ENCODE assay signal across 8 cellular contexts in the genomic region with DNA sequence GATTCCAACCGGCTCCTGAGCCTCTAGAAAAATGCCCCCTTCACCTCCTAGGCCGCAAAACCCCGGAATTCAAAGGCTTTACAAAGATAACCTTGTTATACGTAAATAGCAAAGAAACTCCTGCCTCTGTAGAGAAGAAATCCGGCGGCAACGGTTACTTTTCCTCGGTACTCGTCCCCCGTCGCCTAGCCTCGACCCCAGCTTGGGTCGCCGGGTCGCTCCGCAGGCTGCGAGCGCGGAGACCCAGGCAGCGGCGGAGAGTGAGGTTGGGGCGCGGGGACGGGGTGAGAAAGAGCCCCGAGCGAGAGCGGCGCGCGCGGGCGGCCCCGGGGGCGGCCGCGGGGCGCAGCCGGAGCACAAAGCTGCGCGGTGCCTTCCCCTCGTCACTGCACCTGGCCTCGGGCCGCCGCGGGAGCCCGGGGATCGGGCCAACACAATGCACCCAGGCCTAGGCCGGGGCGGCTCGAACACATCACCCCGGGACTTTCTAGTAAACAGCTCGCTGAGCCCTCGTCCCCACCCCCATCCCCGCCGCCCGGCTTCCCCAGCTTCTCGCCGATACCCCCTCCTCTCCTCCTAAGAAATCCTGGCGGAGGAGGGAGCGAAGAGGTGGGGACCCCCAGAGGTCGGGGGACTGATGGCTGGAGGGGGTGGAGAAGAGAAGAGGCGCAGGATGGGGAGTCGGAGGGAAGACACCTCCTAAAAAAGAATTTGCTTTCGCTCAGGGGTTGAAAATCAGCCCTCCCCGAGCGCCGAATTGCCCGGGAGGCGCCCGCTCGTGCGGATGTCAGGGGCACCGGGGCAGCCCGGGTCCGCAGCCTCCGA. TPM values are rescaled to one million over a fixed set of nuclear protein-coding genes. Genes with fewer than 3 reads are reported as not detected.
DNase-seq lines count a peak whose midpoint lies in the region; ATAC-seq, FAIRE-seq and TF ChIP-seq lines count a peak whose summit lies in the region.

No MANE protein-coding gene starts in this region.

- no peaks in the 10 kb centered on the region for H3K9me3 Mint-ChIP-seq in activated T-helper 2 cell treated with anti-CD3 and anti-CD28 coated beads, Interferon-gamma antibody, Interleukin-2, Interleukin-4, amounts not matched to agents 10 μg/mL and 5 μg/mL and 100 μg/mL, durations not matched to agents 14 hours and 24 hours and 36 hours

- no peak overlapping the region for H3K4ac ChIP-seq in trophoblast cell (ENCODE audit: low read depth, low read length)

- H3K9ac ChIP-seq in trophoblast cell (ENCODE audit: low read length) = peak overlapping the region; percentile 65

- no peak overlapping the region for H2BK120ac ChIP-seq in trophoblast cell (ENCODE audit: insufficient read depth, low read length, poor library complexity)

- peaks cover 58% of the 10 kb centered on the region for H3K27me3 Mint-ChIP-seq in activated T-helper 2 cell treated with anti-CD3 and anti-CD28 coated beads, Interferon-gamma antibody, Interleukin-2, Interleukin-4, amounts not matched to agents 10 μg/mL and 5 μg/mL and 100 μg/mL, durations not matched to agents 14 hours and 24 hours and 36 hours (ENCODE audit: low read depth)

- peak overlapping the region; percentile 100 for H3K4me2 ChIP-seq in trophoblast cell (ENCODE audit: low read length)

- no peaks in the 10 kb centered on the region for H3K9me3 ChIP-seq in heart right ventricle
- peaks cover 4% of the 10 kb centered on the region for H3K9me3 ChIP-seq in trophoblast cell (ENCODE audit: insufficient read depth, low read depth, low read length)

- peaks cover 0 to 51% (median 0%) of the 10 kb centered on the region in 7 donors for H3K27me3 ChIP-seq in heart right ventricle
- H3K27me3 ChIP-seq in trophoblast cell (ENCODE audit: insufficient read depth, low read length) = peaks cover 32% of the 10 kb centered on the region

- ATAC-seq in HG02588 (IDR thresholded peaks at IDR 0.05; ENCODE audit: unreplicated experiment) (peak; percentile 36), heart right ventricle (peak; percentile 51 to 75 (median 60)), GM21737 (IDR thresholded peaks at IDR 0.05; ENCODE audit: unreplicated experiment) (no peak), GM18517 (IDR thresholded peaks at IDR 0.05; ENCODE audit: unreplicated experiment) (no peak)

- H3K36me3 Mint-ChIP-seq in activated T-helper 2 cell treated with anti-CD3 and anti-CD28 coated beads, Interferon-gamma antibody, Interleukin-2, Interleukin-4, amounts not matched to agents 10 μg/mL and 5 μg/mL and 100 μg/mL, durations not matched to agents 14 hours and 24 hours and 36 hours (ENCODE audit: low read depth) = no peaks in the 10 kb centered on the region

- peak; percentile 18 for DNase-seq in D721Med (ENCODE audit: insufficient read length, low spot score)
- no peak for DNase-seq in activated T-helper 2 cell treated with anti-CD3 and anti-CD28 coated beads, Interferon-gamma antibody, Interleukin-2, Interleukin-4, amounts not matched to agents 10 μg/mL and 5 μg/mL and 100 μg/mL, durations not matched to agents 14 hours and 24 hours and 36 hours (ENCODE audit: low spot score)
- peak; percentile 20 to 51 for DNase-seq in heart right ventricle
- DNase-seq in trophoblast cell = no peak
- no peak for DNase-seq in NCI-H2196 (lab: John Stamatoyannopoulos, UW; ENCODE audit: unreplicated experiment)

- H4K8ac ChIP-seq in trophoblast cell (ENCODE audit: low read depth, low read length) = no peak overlapping the region

- no peak overlapping the region for H4K12ac ChIP-seq in trophoblast cell (ENCODE audit: low read depth, low read length)

- TF ChIP-seq CTCF in D721Med (IDR thresholded peaks at IDR 0.05; ENCODE audit: insufficient read depth, missing control alignments) (no peak), heart right ventricle (IDR thresholded peaks at IDR 0.05) (no peak)

- H3K14ac ChIP-seq in trophoblast cell (ENCODE audit: low read length) = no peak overlapping the region

- H3K4me3 ChIP-seq in heart right ventricle (peak overlapping the region; percentile 72 to 96 (median 90)), trophoblast cell (ENCODE audit: low read depth, low read length) (peak overlapping the region; percentile 73)

- peak overlapping the region; percentile 74 for H2AFZ ChIP-seq in trophoblast cell (ENCODE audit: insufficient read depth, low read length, poor library complexity)

- no peak for FAIRE-seq in D721Med (lab: Jason Lieb, UNC)

- H3K27ac Mint-ChIP-seq in activated T-helper 2 cell treated with anti-CD3 and anti-CD28 coated beads, Interferon-gamma antibody, Interleukin-2, Interleukin-4, amounts not matched to agents 10 μg/mL and 5 μg/mL and 100 μg/mL, durations not matched to agents 14 hours and 24 hours and 36 hours = no peak overlapping the region

- no peak overlapping the region for H4K91ac ChIP-seq in trophoblast cell (ENCODE audit: low read depth, low read length)

- no peak overlapping the region for H2AK5ac ChIP-seq in trophoblast cell (ENCODE audit: low read length)

- no peaks in the 10 kb centered on the region for H3K79me2 ChIP-seq in trophoblast cell (ENCODE audit: control insufficient read depth, insufficient read depth, low read length, poor library complexity)

- peak overlapping the region; percentile 49 for H3K4me3 Mint-ChIP-seq in activated T-helper 2 cell treated with anti-CD3 and anti-CD28 coated beads, Interferon-gamma antibody, Interleukin-2, Interleukin-4, amounts not matched to agents 10 μg/mL and 5 μg/mL and 100 μg/mL, durations not matched to agents 14 hours and 24 hours and 36 hours (ENCODE audit: low read depth)

- H3K18ac ChIP-seq in trophoblast cell (ENCODE audit: low read length) = no peak overlapping the region

- H3K36me3 ChIP-seq in heart right ventricle (peaks cover 0 to under 1% (median 0%) of the 10 kb centered on the region in 9 donors), trophoblast cell (ENCODE audit: control insufficient read depth in 1 of 2, insufficient read depth in 2 of 2, low read length in 2 of 2) (no peaks in the 10 kb centered on the region)

- peaks cover 4% of the 10 kb centered on the region for H3K4me1 Mint-ChIP-seq in activated T-helper 2 cell treated with anti-CD3 and anti-CD28 coated beads, Interferon-gamma antibody, Interleukin-2, Interleukin-4, amounts not matched to agents 10 μg/mL and 5 μg/mL and 100 μg/mL, durations not matched to agents 14 hours and 24 hours and 36 hours (ENCODE audit: low read depth)

- no peak overlapping the region for H2BK5ac ChIP-seq in trophoblast cell (ENCODE audit: low read depth, low read length, poor library complexity)

- H3K4me1 ChIP-seq in heart right ventricle (peaks cover 0 to 20% (median 9%) of the 10 kb centered on the region in 9 donors), trophoblast cell (ENCODE audit: control insufficient read depth in 1 of 2, insufficient read depth in 2 of 2, low read length in 2 of 2) (peaks cover 12 to 13% of the 10 kb centered on the region in 2 experiments)

- intact Hi-C loops in activated T-helper 2 cell treated with anti-CD3 and anti-CD28 coated beads, Interferon-gamma antibody, Interleukin-2, Interleukin-4, amounts not matched to agents 10 μg/mL and 5 μg/mL and 100 μg/mL, durations not matched to agents 14 hours and 24 hours and 36 hours (cut with micrococcal nuclease) = no loop called here
- intact Hi-C loops in heart right ventricle (cut with DNase I) = loop anchor here in 9 of 10 donors (5.0 to 10.0 kb wide), 16 partner anchors 100 to 332 kb away; no protein-coding TSS in a partner anchor

- no peaks in the 10 kb centered on the region for H3K79me1 ChIP-seq in trophoblast cell (ENCODE audit: low read length)

- H3K23ac ChIP-seq in trophoblast cell (ENCODE audit: low read length) = no peak overlapping the region

- H3K27ac ChIP-seq in heart right ventricle (peak overlapping the region; percentile 47 to 95 (median 92)), trophoblast cell (ENCODE audit: low read depth, low read length) (no peak overlapping the region)

- no peak overlapping the region for H2BK12ac ChIP-seq in trophoblast cell (ENCODE audit: low read length)

- 0 to 1% methylated on average over 71 to 76 of the region's 76 CpGs for WGBS in heart right ventricle, 2 donors
- WGBS in trophoblast cell (ENCODE audit: extremely low coverage, insufficient coverage, insufficient read length) = no CpG with 5 or more reads among the region's 76 CpGs

RNA-seq across cellular contexts. Expression of a gene that starts 0.9 kb away (rescaled TPM):
- total RNA-seq in activated T-helper 2 cell treated with anti-CD3 and anti-CD28 coated beads, Interferon-gamma antibody, Interleukin-2, Interleukin-4, amounts not matched to agents 10 μg/mL and 5 μg/mL and 100 μg/mL, durations not matched to agents 14 hours and 24 hours and 36 hours = not detected in 2 replicates
- 10 to 100 TPM in 8 of 10 donors, 1 to 10 TPM in 2; 6.5 to 15.1 (median 10.6) TPM for total RNA-seq in heart right ventricle
- polyA plus RNA-seq in heart right ventricle = 1 to 10 TPM; 2.2 to 6.1 TPM
- polyA plus RNA-seq in trophoblast cell (2013) = 0.47 and 0.66 TPM in 2 replicates

Comparison
In these comparisons a context has a peak if more than half of its experiments do, and no peak if none do; other contexts are left out.
1. DNase-seq: peak in D721Med (single experiment) and heart right ventricle (2 of 2); none in activated T-helper 2 cell treated with anti-CD3 and anti-CD28 coated beads, Interferon-gamma antibody, Interleukin-2, Interleukin-4, amounts not matched to agents 10 μg/mL and 5 μg/mL and 100 μg/mL, durations not matched to agents 14 hours and 24 hours and 36 hours (single experiment), trophoblast cell (0 of 2) and NCI-H2196 (single experiment).
2. ATAC-seq: peak in HG02588 (single experiment) and heart right ventricle (8 of 8); none in GM21737 (single experiment) and GM18517 (single experiment).